ENCODE assay signal across 8 cellular contexts in genomic region chr14:31561155-31561846, GRCh38. TPM values are rescaled to one million over a fixed set of nuclear protein-coding genes. Genes with fewer than 3 reads are reported as not detected.
DNase-seq lines count a peak whose midpoint lies in the region; ATAC-seq and TF ChIP-seq lines count a peak whose summit lies in the region.

NUBPL (plus strand) TSS chr14:31561404; CDS start chr14:31561440, 36 bp downstream.

- peak within 1 kb of the TSS; percentile 91 for H3K4me3 Mint-ChIP-seq in activated CD8-positive, alpha-beta memory T cell treated with anti-CD3 and anti-CD28 coated beads, Interleukin-2, amount 10 ng/mL, durations not matched to agents 7 days and 5 days
- peak within 1 kb of the TSS; percentile 88 for H3K4me3 Mint-ChIP-seq in endodermal cell

- H3K27me3 Mint-ChIP-seq in activated CD8-positive, alpha-beta memory T cell treated with anti-CD3 and anti-CD28 coated beads, Interleukin-2, amount 10 ng/mL, durations not matched to agents 7 days and 5 days = peaks cover 15% of the 10 kb centered on the region
- H3K27me3 Mint-ChIP-seq in endodermal cell (ENCODE audit: insufficient read depth) = no peaks in the 10 kb centered on the region

- CTCF ChIA-PET in activated CD8-positive, alpha-beta memory T cell treated with anti-CD3 and anti-CD28 coated beads, Interleukin-2, amount 10 ng/mL, durations not matched to agents 7 days and 5 days (lab: Charles Lee) = no interaction called here

- H3K27me3 ChIP-seq in endodermal cell (ENCODE audit: control insufficient read depth, insufficient read depth, low read length, poor library complexity, severe bottlenecking) = no peaks in the 10 kb centered on the region

- no peaks in the 10 kb centered on the region for H3K9me3 ChIP-seq in endodermal cell (ENCODE audit: control insufficient read depth, low read length)

- peak; percentile 96 for ATAC-seq in GM21360 (IDR thresholded peaks at IDR 0.05; ENCODE audit: unreplicated experiment)
- peak; percentile 97 for ATAC-seq in activated CD8-positive, alpha-beta memory T cell treated with anti-CD3 and anti-CD28 coated beads, Interleukin-2, amount 10 ng/mL, durations not matched to agents 7 days and 5 days

- peak within 1 kb of the TSS; percentile 95 for H3K9ac ChIP-seq in endodermal cell (ENCODE audit: extremely low read depth, low read length, poor library complexity, severe bottlenecking)

- no peak for TF ChIP-seq CTCF in endodermal cell (conservative IDR thresholded peaks at IDR 0.05)

- peaks cover 26% of the 10 kb centered on the region for H3K4me1 Mint-ChIP-seq in activated CD8-positive, alpha-beta memory T cell treated with anti-CD3 and anti-CD28 coated beads, Interleukin-2, amount 10 ng/mL, durations not matched to agents 7 days and 5 days
- H3K4me1 Mint-ChIP-seq in endodermal cell = peaks cover 2% of the 10 kb centered on the region

- peak within 1 kb of the TSS; percentile 58 for H3K27ac ChIP-seq in endodermal cell (ENCODE audit: low read depth, low read length)

- H3K36me3 ChIP-seq in endodermal cell (ENCODE audit: control insufficient read depth, insufficient read depth, low read length) = no peaks in the 10 kb centered on the region

- peak within 1 kb of the TSS; percentile 97 for H3K27ac Mint-ChIP-seq in activated CD8-positive, alpha-beta memory T cell treated with anti-CD3 and anti-CD28 coated beads, Interleukin-2, amount 10 ng/mL, durations not matched to agents 7 days and 5 days
- H3K27ac Mint-ChIP-seq in endodermal cell = peak within 1 kb of the TSS; percentile 98

- WGBS in endodermal cell (ENCODE audit: insufficient coverage in 1 of 2, insufficient read length in 1 of 2), 2 experiments = 3 to 4% methylated on average over 23 to 33 of the region's 34 CpGs

- no peaks in the 10 kb centered on the region for H3K9me3 Mint-ChIP-seq in activated CD8-positive, alpha-beta memory T cell treated with anti-CD3 and anti-CD28 coated beads, Interleukin-2, amount 10 ng/mL, durations not matched to agents 7 days and 5 days (ENCODE audit: low read depth)
- H3K9me3 Mint-ChIP-seq in endodermal cell = peaks cover 5% of the 10 kb centered on the region

- peak within 1 kb of the TSS; percentile 93 for H3K4me3 ChIP-seq in endodermal cell (ENCODE audit: low read length)

- peaks cover 1% of the 10 kb centered on the region for H3K36me3 Mint-ChIP-seq in activated CD8-positive, alpha-beta memory T cell treated with anti-CD3 and anti-CD28 coated beads, Interleukin-2, amount 10 ng/mL, durations not matched to agents 7 days and 5 days
- H3K36me3 Mint-ChIP-seq in endodermal cell (ENCODE audit: low read depth) = peaks cover 1% of the 10 kb centered on the region

- peak; percentile 97 for DNase-seq in COLO668 (lab: John Stamatoyannopoulos, UW; ENCODE audit: unreplicated experiment)
- peak; percentile 90 for DNase-seq in HT1080 (ENCODE audit: low read depth)
- peak; percentile 88 for DNase-seq in NOMO-1 treated with DMSO at 0.1 percent for 48 hours (lab: John Stamatoyannopoulos, UW; ENCODE audit: unreplicated experiment)
- DNase-seq in activated CD8-positive, alpha-beta memory T cell treated with anti-CD3 and anti-CD28 coated beads, Interleukin-2, amount 10 ng/mL, durations not matched to agents 7 days and 5 days = peak; percentile 98
- DNase-seq in endodermal cell = peak; percentile 97
- DNase-seq in mesenteric fat pad (ENCODE audit: low spot score) = peak; percentile 99
- peak; percentile 98 for DNase-seq in stimulated activated CD8-positive, alpha-beta memory T cell treated with anti-CD3 and anti-CD28 coated beads, Interleukin-15, amount 100 ng/mL, for 24 hours (ENCODE audit: low read depth)

- no peaks in the 10 kb centered on the region for H3K4me1 ChIP-seq in endodermal cell (ENCODE audit: control insufficient read depth, insufficient read depth, low read length)

RNA-seq across cellular contexts. Expression of gene NUBPL, which starts in this region (rescaled TPM):
- 7.1 and 9.9 TPM in 2 replicates for total RNA-seq in HT1080 (2014; rRNA removed; shearing (Covaris generic))
- polyA plus RNA-seq in HT1080 (2015; cell fraction: cytosol; rRNA removed) = 11.8 and 13.1 TPM in 2 replicates
- 9.2 and 9.6 TPM in 2 replicates for polyA plus RNA-seq in HT1080 (2015; cell fraction: nucleus; rRNA removed)
- total RNA-seq in activated CD8-positive, alpha-beta memory T cell treated with anti-CD3 and anti-CD28 coated beads, Interleukin-2, amount 10 ng/mL, durations not matched to agents 7 days and 5 days = 1 to 10 TPM; 6.3 to 7.4 TPM
- total RNA-seq in endodermal cell (10 to 100 TPM; 12.2 to 14.0 TPM), mesenteric fat pad (15.0 TPM)
- polyA plus RNA-seq in endodermal cell (2013, experiment 1 of 2) = 10.7 TPM
- polyA plus RNA-seq in endodermal cell (2013, experiment 2 of 2) = 14.0 TPM

Comparison
In these comparisons a context has a peak if more than half of its experiments do, and no peak if none do; other contexts are left out.
1. Peak in every context shown above with its lines: DNase-seq, ATAC-seq, H3K4me3 ChIP-seq and H3K27ac ChIP-seq.